Comparison of ENCODE assay signal across 1 cellular context in the genomic region with DNA sequence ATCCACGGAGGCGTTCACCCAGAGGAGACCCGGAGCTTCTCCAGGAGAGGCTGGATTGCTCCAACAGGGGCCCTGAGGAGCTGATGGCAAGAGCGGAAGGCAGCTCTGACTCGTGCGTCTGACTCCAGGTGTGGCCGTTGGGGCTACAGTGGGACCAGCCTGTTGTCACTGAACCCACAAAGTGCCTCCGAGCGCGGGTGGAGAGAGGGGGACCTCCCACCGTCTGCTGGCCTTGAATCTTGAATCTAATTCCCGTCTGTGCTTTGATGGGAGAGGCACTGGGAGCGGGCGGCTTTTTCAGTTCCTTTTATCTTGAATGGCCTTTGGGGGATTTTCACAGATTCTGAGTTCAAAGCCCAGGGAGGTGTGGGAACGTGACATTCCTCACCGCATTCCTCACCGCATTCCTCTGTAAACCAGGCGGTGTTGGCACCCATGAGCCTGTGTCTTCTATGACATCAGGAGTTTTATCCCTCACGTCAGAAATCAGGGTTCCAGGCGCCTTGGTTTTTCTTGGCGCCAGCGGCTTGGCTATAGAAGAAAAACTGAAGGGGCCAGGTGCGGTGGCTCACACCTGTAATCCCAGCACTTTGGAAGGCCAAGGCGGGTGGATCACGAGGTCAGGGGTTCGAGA.
TF ChIP-seq lines count a peak whose summit lies in the region.

No MANE protein-coding gene starts in this region.

TF ChIP-seq in HepG2, 621 proteins besides CTCF, POLR2A, EP300 and RAD21 (continued from another document and continues in another):
- TF ChIP-seq, protein P1, sequence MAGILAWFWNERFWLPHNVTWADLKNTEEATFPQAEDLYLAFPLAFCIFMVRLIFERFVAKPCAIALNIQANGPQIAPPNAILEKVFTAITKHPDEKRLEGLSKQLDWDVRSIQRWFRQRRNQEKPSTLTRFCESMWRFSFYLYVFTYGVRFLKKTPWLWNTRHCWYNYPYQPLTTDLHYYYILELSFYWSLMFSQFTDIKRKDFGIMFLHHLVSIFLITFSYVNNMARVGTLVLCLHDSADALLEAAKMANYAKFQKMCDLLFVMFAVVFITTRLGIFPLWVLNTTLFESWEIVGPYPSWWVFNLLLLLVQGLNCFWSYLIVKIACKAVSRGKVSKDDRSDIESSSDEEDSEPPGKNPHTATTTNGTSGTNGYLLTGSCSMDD (CRISPR knock-in tag; IDR thresholded peaks at IDR 0.05) = no peak
- no peak for TF ChIP-seq ZNF263 (CRISPR knock-in tag; IDR thresholded peaks at IDR 0.05)
- TF ChIP-seq ZNF619 (CRISPR knock-in tag; IDR thresholded peaks at IDR 0.05) = no peak
- no peak for TF ChIP-seq ZNF816 (CRISPR knock-in tag; IDR thresholded peaks at IDR 0.05; ENCODE audit: borderline replicate concordance)
- TF ChIP-seq, protein P2, sequence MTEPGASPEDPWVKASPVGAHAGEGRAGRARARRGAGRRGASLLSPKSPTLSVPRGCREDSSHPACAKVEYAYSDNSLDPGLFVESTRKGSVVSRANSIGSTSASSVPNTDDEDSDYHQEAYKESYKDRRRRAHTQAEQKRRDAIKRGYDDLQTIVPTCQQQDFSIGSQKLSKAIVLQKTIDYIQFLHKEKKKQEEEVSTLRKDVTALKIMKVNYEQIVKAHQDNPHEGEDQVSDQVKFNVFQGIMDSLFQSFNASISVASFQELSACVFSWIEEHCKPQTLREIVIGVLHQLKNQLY (CRISPR knock-in tag; IDR thresholded peaks at IDR 0.05) = peak; percentile 43; the same call in 1 of the 2 replicates
- 0 out of 2 replicates have a peak, but pooled peaks have one; percentile 14 for TF ChIP-seq CBFB (CRISPR knock-in tag; IDR thresholded peaks at IDR 0.05)
- no peak for TF ChIP-seq CHD2 (IDR thresholded peaks at IDR 0.05; ENCODE audit: low read depth, low read length)
- TF ChIP-seq, protein P3, sequence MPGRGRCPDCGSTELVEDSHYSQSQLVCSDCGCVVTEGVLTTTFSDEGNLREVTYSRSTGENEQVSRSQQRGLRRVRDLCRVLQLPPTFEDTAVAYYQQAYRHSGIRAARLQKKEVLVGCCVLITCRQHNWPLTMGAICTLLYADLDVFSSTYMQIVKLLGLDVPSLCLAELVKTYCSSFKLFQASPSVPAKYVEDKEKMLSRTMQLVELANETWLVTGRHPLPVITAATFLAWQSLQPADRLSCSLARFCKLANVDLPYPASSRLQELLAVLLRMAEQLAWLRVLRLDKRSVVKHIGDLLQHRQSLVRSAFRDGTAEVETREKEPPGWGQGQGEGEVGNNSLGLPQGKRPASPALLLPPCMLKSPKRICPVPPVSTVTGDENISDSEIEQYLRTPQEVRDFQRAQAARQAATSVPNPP (CRISPR knock-in tag; IDR thresholded peaks at IDR 0.05) = no peak
- no peak for TF ChIP-seq NPAS2 (CRISPR knock-in tag; IDR thresholded peaks at IDR 0.05; ENCODE audit: borderline replicate concordance)
- peak; percentile 75 for TF ChIP-seq RARA (CRISPR knock-in tag; IDR thresholded peaks at IDR 0.05)
- TF ChIP-seq, protein P4, sequence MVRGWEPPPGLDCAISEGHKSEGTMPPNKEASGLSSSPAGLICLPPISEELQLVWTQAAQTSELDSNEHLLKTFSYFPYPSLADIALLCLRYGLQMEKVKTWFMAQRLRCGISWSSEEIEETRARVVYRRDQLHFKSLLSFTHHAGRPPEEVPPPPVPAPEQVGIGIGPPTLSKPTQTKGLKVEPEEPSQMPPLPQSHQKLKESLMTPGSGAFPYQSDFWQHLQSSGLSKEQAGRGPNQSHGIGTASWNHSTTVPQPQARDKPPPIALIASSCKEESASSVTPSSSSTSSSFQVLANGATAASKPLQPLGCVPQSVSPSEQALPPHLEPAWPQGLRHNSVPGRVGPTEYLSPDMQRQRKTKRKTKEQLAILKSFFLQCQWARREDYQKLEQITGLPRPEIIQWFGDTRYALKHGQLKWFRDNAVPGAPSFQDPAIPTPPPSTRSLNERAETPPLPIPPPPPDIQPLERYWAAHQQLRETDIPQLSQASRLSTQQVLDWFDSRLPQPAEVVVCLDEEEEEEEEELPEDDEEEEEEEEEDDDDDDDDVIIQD (CRISPR knock-in tag; IDR thresholded peaks at IDR 0.05; ENCODE audit: low read depth) = 0 out of 2 replicates have a peak, but pooled peaks have one; percentile 10
- no peak for TF ChIP-seq ZNF839 (CRISPR knock-in tag; IDR thresholded peaks at IDR 0.05; ENCODE audit: borderline replicate concordance)
- TF ChIP-seq TEAD3 (CRISPR knock-in tag; optimal IDR thresholded peaks at IDR 0.05; ENCODE audit: borderline replicate concordance) = peak; percentile 99
- TF ChIP-seq TOPORS (CRISPR knock-in tag; IDR thresholded peaks at IDR 0.05) = no peak
- TF ChIP-seq TBX2 (CRISPR knock-in tag; IDR thresholded peaks at IDR 0.05; ENCODE audit: borderline replicate concordance) = peak; percentile 100
- TF ChIP-seq GZF1 (CRISPR knock-in tag; IDR thresholded peaks at IDR 0.05) = no peak
- no peak for TF ChIP-seq NR1H2 (CRISPR knock-in tag; IDR thresholded peaks at IDR 0.05; ENCODE audit: borderline replicate concordance, low read depth)
- no peak for TF ChIP-seq CAMTA2 (CRISPR knock-in tag; IDR thresholded peaks at IDR 0.05; ENCODE audit: borderline replicate concordance)
- peak; percentile 67 for TF ChIP-seq SAP130 (CRISPR knock-in tag; IDR thresholded peaks at IDR 0.05; ENCODE audit: low read depth)
- TF ChIP-seq MED8 (CRISPR knock-in tag; IDR thresholded peaks at IDR 0.05; ENCODE audit: insufficient replicate concordance) = peak; percentile 55
- TF ChIP-seq, protein P5, sequence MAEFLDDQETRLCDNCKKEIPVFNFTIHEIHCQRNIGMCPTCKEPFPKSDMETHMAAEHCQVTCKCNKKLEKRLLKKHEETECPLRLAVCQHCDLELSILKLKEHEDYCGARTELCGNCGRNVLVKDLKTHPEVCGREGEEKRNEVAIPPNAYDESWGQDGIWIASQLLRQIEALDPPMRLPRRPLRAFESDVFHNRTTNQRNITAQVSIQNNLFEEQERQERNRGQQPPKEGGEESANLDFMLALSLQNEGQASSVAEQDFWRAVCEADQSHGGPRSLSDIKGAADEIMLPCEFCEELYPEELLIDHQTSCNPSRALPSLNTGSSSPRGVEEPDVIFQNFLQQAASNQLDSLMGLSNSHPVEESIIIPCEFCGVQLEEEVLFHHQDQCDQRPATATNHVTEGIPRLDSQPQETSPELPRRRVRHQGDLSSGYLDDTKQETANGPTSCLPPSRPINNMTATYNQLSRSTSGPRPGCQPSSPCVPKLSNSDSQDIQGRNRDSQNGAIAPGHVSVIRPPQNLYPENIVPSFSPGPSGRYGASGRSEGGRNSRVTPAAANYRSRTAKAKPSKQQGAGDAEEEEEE (CRISPR knock-in tag; IDR thresholded peaks at IDR 0.05; ENCODE audit: borderline replicate concordance) = no peak
- TF ChIP-seq, protein P6, sequence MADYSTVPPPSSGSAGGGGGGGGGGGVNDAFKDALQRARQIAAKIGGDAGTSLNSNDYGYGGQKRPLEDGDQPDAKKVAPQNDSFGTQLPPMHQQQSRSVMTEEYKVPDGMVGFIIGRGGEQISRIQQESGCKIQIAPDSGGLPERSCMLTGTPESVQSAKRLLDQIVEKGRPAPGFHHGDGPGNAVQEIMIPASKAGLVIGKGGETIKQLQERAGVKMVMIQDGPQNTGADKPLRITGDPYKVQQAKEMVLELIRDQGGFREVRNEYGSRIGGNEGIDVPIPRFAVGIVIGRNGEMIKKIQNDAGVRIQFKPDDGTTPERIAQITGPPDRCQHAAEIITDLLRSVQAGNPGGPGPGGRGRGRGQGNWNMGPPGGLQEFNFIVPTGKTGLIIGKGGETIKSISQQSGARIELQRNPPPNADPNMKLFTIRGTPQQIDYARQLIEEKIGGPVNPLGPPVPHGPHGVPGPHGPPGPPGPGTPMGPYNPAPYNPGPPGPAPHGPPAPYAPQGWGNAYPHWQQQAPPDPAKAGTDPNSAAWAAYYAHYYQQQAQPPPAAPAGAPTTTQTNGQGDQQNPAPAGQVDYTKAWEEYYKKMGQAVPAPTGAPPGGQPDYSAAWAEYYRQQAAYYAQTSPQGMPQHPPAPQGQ (CRISPR knock-in tag; IDR thresholded peaks at IDR 0.05; ENCODE audit: borderline replicate concordance) = no peak
- no peak for TF ChIP-seq ATF7 (IDR thresholded peaks at IDR 0.05)
- peak; percentile 50; the same call in 1 of the 2 replicates for TF ChIP-seq ATF7 (CRISPR knock-in tag; IDR thresholded peaks at IDR 0.05)
- peak; percentile 45; the same call in 1 of the 2 replicates for TF ChIP-seq FOXJ3 (CRISPR knock-in tag; IDR thresholded peaks at IDR 0.05; ENCODE audit: borderline replicate concordance)
- 0 out of 2 replicates have a peak, but pooled peaks have one; percentile 29 for TF ChIP-seq SPEN (CRISPR knock-in tag; IDR thresholded peaks at IDR 0.05; ENCODE audit: low read depth)
- no peak for TF ChIP-seq ZC3H4 (CRISPR knock-in tag; IDR thresholded peaks at IDR 0.05; ENCODE audit: borderline replicate concordance)
- TF ChIP-seq SATB2 (CRISPR knock-in tag; IDR thresholded peaks at IDR 0.05) = no peak
- 0 out of 2 replicates have a peak, but pooled peaks have one; percentile 65 for TF ChIP-seq RFXAP (CRISPR knock-in tag; IDR thresholded peaks at IDR 0.05; ENCODE audit: borderline replicate concordance)
- 0 out of 2 replicates have a peak, but pooled peaks have one; percentile 42 for TF ChIP-seq HHEX (CRISPR knock-in tag; IDR thresholded peaks at IDR 0.05)
- TF ChIP-seq ERF (CRISPR knock-in tag; IDR thresholded peaks at IDR 0.05) = no peak
- no peak for TF ChIP-seq ELF4 (CRISPR knock-in tag; IDR thresholded peaks at IDR 0.05; ENCODE audit: borderline replicate concordance)
- TF ChIP-seq, protein P7, sequence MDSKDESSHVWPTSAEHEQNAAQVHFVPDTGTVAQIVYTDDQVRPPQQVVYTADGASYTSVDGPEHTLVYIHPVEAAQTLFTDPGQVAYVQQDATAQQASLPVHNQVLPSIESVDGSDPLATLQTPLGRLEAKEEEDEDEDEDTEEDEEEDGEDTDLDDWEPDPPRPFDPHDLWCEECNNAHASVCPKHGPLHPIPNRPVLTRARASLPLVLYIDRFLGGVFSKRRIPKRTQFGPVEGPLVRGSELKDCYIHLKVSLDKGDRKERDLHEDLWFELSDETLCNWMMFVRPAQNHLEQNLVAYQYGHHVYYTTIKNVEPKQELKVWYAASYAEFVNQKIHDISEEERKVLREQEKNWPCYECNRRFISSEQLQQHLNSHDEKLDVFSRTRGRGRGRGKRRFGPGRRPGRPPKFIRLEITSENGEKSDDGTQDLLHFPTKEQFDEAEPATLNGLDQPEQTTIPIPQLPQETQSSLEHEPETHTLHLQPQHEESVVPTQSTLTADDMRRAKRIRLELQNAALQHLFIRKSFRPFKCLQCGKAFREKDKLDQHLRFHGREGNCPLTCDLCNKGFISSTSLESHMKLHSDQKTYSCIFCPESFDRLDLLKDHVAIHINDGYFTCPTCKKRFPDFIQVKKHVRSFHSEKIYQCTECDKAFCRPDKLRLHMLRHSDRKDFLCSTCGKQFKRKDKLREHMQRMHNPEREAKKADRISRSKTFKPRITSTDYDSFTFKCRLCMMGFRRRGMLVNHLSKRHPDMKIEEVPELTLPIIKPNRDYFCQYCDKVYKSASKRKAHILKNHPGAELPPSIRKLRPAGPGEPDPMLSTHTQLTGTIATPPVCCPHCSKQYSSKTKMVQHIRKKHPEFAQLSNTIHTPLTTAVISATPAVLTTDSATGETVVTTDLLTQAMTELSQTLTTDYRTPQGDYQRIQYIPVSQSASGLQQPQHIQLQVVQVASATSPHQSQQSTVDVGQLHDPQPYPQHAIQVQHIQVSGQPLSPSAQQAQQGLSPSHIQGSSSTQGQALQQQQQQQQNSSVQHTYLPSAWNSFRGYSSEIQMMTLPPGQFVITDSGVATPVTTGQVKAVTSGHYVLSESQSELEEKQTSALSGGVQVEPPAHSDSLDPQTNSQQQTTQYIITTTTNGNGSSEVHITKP (CRISPR knock-in tag; IDR thresholded peaks at IDR 0.05; ENCODE audit: low read depth) = no peak
- TF ChIP-seq PTBP1 (IDR thresholded peaks at IDR 0.05; ENCODE audit: low read depth, low read length, poor library complexity, severe bottlenecking) = no peak
- 0 out of 2 replicates have a peak, but pooled peaks have one; percentile 50 for TF ChIP-seq ZNF232 (CRISPR knock-in tag; IDR thresholded peaks at IDR 0.05; ENCODE audit: borderline replicate concordance)
- TF ChIP-seq, protein P8, sequence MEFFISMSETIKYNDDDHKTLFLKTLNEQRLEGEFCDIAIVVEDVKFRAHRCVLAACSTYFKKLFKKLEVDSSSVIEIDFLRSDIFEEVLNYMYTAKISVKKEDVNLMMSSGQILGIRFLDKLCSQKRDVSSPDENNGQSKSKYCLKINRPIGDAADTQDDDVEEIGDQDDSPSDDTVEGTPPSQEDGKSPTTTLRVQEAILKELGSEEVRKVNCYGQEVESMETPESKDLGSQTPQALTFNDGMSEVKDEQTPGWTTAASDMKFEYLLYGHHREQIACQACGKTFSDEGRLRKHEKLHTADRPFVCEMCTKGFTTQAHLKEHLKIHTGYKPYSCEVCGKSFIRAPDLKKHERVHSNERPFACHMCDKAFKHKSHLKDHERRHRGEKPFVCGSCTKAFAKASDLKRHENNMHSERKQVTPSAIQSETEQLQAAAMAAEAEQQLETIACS (CRISPR knock-in tag; IDR thresholded peaks at IDR 0.05) = no peak
- TF ChIP-seq, protein P9, sequence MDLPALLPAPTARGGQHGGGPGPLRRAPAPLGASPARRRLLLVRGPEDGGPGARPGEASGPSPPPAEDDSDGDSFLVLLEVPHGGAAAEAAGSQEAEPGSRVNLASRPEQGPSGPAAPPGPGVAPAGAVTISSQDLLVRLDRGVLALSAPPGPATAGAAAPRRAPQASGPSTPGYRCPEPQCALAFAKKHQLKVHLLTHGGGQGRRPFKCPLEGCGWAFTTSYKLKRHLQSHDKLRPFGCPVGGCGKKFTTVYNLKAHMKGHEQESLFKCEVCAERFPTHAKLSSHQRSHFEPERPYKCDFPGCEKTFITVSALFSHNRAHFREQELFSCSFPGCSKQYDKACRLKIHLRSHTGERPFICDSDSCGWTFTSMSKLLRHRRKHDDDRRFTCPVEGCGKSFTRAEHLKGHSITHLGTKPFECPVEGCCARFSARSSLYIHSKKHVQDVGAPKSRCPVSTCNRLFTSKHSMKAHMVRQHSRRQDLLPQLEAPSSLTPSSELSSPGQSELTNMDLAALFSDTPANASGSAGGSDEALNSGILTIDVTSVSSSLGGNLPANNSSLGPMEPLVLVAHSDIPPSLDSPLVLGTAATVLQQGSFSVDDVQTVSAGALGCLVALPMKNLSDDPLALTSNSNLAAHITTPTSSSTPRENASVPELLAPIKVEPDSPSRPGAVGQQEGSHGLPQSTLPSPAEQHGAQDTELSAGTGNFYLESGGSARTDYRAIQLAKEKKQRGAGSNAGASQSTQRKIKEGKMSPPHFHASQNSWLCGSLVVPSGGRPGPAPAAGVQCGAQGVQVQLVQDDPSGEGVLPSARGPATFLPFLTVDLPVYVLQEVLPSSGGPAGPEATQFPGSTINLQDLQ (CRISPR knock-in tag; IDR thresholded peaks at IDR 0.05) = no peak
